ENCODE assay signal across 10 cellular contexts in genomic region chr4:169618286-169618685, GRCh38. TPM values are rescaled to one million over a fixed set of nuclear protein-coding genes. Genes with fewer than 3 reads are reported as not detected.
DNase-seq lines count a peak whose midpoint lies in the region; ATAC-seq and TF ChIP-seq lines count a peak whose summit lies in the region.
"Had no signal": no experiment of that assay in that cellular context is flagged by ENCODE, and none has a peak within 500 bp of the region (broad histone marks: within the 10 kb centered on the region; RNA-seq: fewer than 3 reads in every experiment).

No MANE protein-coding gene starts in this region.

- H3K4me1 ChIP-seq in Panc1 (ENCODE audit: control insufficient read depth, insufficient read depth, low read length) (peaks cover 7% of the 10 kb centered on the region), colonic mucosa (no peaks in the 10 kb centered on the region), lower lobe of right lung (peaks cover 32% of the 10 kb centered on the region)
- H3K4me1 ChIP-seq in effector memory CD4-positive, alpha-beta T cell (ENCODE audit: control insufficient read depth, insufficient read depth, low read length, poor library complexity, severe bottlenecking), result peaks cover 27% of the 10 kb centered on the region

- peaks cover 55% of the 10 kb centered on the region for H3K4me1 Mint-ChIP-seq in activated CD4-positive, alpha-beta T cell treated with anti-CD3 and anti-CD28 coated beads, Interleukin-2, amount 10 ng/mL, durations not matched to agents 7 days and 5 days
- peaks cover 19% of the 10 kb centered on the region for H3K4me1 Mint-ChIP-seq in progenitor cell of endocrine pancreas (ENCODE audit: low read depth)

- ATAC-seq in Panc1 (no peak), lower lobe of right lung (no peak)

- H3K36me3 Mint-ChIP-seq in activated CD4-positive, alpha-beta T cell treated with anti-CD3 and anti-CD28 coated beads, Interleukin-2, amount 10 ng/mL, durations not matched to agents 7 days and 5 days (ENCODE audit: low read depth), result peaks cover 3% of the 10 kb centered on the region
- no peaks in the 10 kb centered on the region for H3K36me3 Mint-ChIP-seq in progenitor cell of endocrine pancreas (ENCODE audit: insufficient read depth)

- no peaks in the 10 kb centered on the region for H3K27me3 ChIP-seq in Panc1 (ENCODE audit: control insufficient read depth, insufficient read depth, low read length)
- no peaks in the 10 kb centered on the region for H3K27me3 ChIP-seq in colonic mucosa
- H3K27me3 ChIP-seq in effector memory CD4-positive, alpha-beta T cell (replicated peaks; ENCODE audit: control insufficient read depth, insufficient read depth, low read length, poor library complexity, severe bottlenecking), result no peaks in the 10 kb centered on the region
- no peaks in the 10 kb centered on the region for H3K27me3 ChIP-seq in lower lobe of right lung (ENCODE audit: low read depth)

- POLR2A ChIA-PET in activated CD4-positive, alpha-beta T cell treated with anti-CD3 and anti-CD28 coated beads, Interleukin-2, amount 10 ng/mL, durations not matched to agents 7 days and 5 days (lab: Charles Lee), result no interaction called here
- POLR2A ChIA-PET in Panc1 (lab: Charles Lee), result no interaction called here

- no peaks in the 10 kb centered on the region for H3K9me3 Mint-ChIP-seq in activated CD4-positive, alpha-beta T cell treated with anti-CD3 and anti-CD28 coated beads, Interleukin-2, amount 10 ng/mL, durations not matched to agents 7 days and 5 days
- H3K9me3 Mint-ChIP-seq in progenitor cell of endocrine pancreas (ENCODE audit: low read depth), result no peaks in the 10 kb centered on the region

- H3K4me3 Mint-ChIP-seq in activated CD4-positive, alpha-beta T cell treated with anti-CD3 and anti-CD28 coated beads, Interleukin-2, amount 10 ng/mL, durations not matched to agents 7 days and 5 days, result peak overlapping the region; percentile 94
- H3K4me3 Mint-ChIP-seq in progenitor cell of endocrine pancreas (ENCODE audit: low read depth), result no peak overlapping the region

- in situ Hi-C loops in Panc1 (cut with HindIII; ENCODE audit: low pct_unique_long_range_greater_than_20kb, low sequenced_read_pairs), result no loop called here

- peak overlapping the region; percentile 37 for H3K27ac Mint-ChIP-seq in activated CD4-positive, alpha-beta T cell treated with anti-CD3 and anti-CD28 coated beads, Interleukin-2, amount 10 ng/mL, durations not matched to agents 7 days and 5 days
- H3K27ac Mint-ChIP-seq in progenitor cell of endocrine pancreas, result peak overlapping the region; percentile 13

- no peak for DNase-seq in activated CD4-positive, alpha-beta T cell treated with anti-CD3 and anti-CD28 coated beads, Interleukin-2, amount 10 ng/mL, durations not matched to agents 7 days and 5 days
- DNase-seq in activated CD4-positive, alpha-beta T cell treated with anti-CD3 and anti-CD28 coated beads, Interleukin-2, amount 50 U/mL, for 4 hours, result no peak
- DNase-seq in Panc1 (ENCODE audit: low read depth, low spot score) (no peak), colonic mucosa (no peak), progenitor cell of endocrine pancreas (ENCODE audit: low spot score, unreplicated experiment) (no peak), SW 1271 (lab: John Stamatoyannopoulos, UW) (no peak), lower lobe of right lung (no peak)
- no peak for DNase-seq in effector memory CD4-positive, alpha-beta T cell
- DNase-seq: KG1 had no signal

- intact Hi-C loops in Panc1 (cut with micrococcal nuclease; ENCODE audit: unreplicated experiment) (no loop called here), colonic mucosa (cut with DNase I) (loop anchor here (10.0 kb wide), 3 partner anchors 107 to 407 kb away; partner anchors contain the start of genes HPF1 and MFAP3L), lower lobe of right lung (cut with DNase I) (no loop called here)

- H3K36me3 ChIP-seq in Panc1 (ENCODE audit: control insufficient read depth, insufficient read depth, low read length) (peaks cover 7% of the 10 kb centered on the region; the same call in 1 of the 2 replicates), colonic mucosa (no peaks in the 10 kb centered on the region), lower lobe of right lung (no peaks in the 10 kb centered on the region)
- no peaks in the 10 kb centered on the region for H3K36me3 ChIP-seq in effector memory CD4-positive, alpha-beta T cell (ENCODE audit: control insufficient read depth, insufficient read depth, low read length)
- H3K36me3 ChIP-seq: thoracic aorta had no signal

- H3K27me3 Mint-ChIP-seq in activated CD4-positive, alpha-beta T cell treated with anti-CD3 and anti-CD28 coated beads, Interleukin-2, amount 10 ng/mL, durations not matched to agents 7 days and 5 days, result no peaks in the 10 kb centered on the region
- H3K27me3 Mint-ChIP-seq in progenitor cell of endocrine pancreas, result no peaks in the 10 kb centered on the region

- H3K9ac ChIP-seq in colonic mucosa (ENCODE audit: low read depth in 2 of 2, low read length in 2 of 2), result no peak overlapping the region

- TF ChIP-seq CTCF in Panc1 (IDR thresholded peaks at IDR 0.05), result no peak
- no peak for TF ChIP-seq CTCF in colonic mucosa (IDR thresholded peaks at IDR 0.05)
- TF ChIP-seq CTCF in progenitor cell of endocrine pancreas (IDR thresholded peaks at IDR 0.05; ENCODE audit: unreplicated experiment), result no peak
- TF ChIP-seq CTCF in lower lobe of right lung (IDR thresholded peaks at IDR 0.05), result no peak

- H3K27ac ChIP-seq in Panc1 (ENCODE audit: low read length) (0 out of 2 replicates have a peak overlapping the region, but pooled peaks have one; percentile 17), colonic mucosa (peak overlapping the region; percentile 8), lower lobe of right lung (no peak overlapping the region)
- H3K27ac ChIP-seq in effector memory CD4-positive, alpha-beta T cell (ENCODE audit: insufficient read depth, low read length, poor library complexity, severe bottlenecking), result no peak overlapping the region
- H3K27ac ChIP-seq: thoracic aorta had no signal

- no TSS peak for BruUV-seq in Panc1 (replicated peaks; lab: Mats Ljungman, UMichigan)

- CTCF ChIA-PET in activated CD4-positive, alpha-beta T cell treated with anti-CD3 and anti-CD28 coated beads, Interleukin-2, amount 10 ng/mL, durations not matched to agents 7 days and 5 days (lab: Charles Lee), result no interaction called here
- CTCF ChIA-PET in Panc1 (lab: Charles Lee), result no interaction called here

- H3K4me3 ChIP-seq in Panc1 (ENCODE audit: low read depth in 2 of 2, low read length in 2 of 2) (no peak overlapping the region), colonic mucosa (no peak overlapping the region), lower lobe of right lung (no peak overlapping the region)
- H3K4me3 ChIP-seq in effector memory CD4-positive, alpha-beta T cell (ENCODE audit: insufficient read depth, low read depth, low read length, poor library complexity, severe bottlenecking), result no peak overlapping the region
- H3K4me3 ChIP-seq: thoracic aorta had no signal

- no peaks in the 10 kb centered on the region for H3K9me3 ChIP-seq in Panc1 (ENCODE audit: control insufficient read depth, insufficient read depth, low read depth, low read length)
- H3K9me3 ChIP-seq in colonic mucosa, result no peaks in the 10 kb centered on the region
- no peaks in the 10 kb centered on the region for H3K9me3 ChIP-seq in effector memory CD4-positive, alpha-beta T cell (ENCODE audit: control insufficient read depth, low read length)
- no peaks in the 10 kb centered on the region for H3K9me3 ChIP-seq in lower lobe of right lung
- H3K9me3 ChIP-seq: thoracic aorta had no signal

RNA-seq across cellular contexts. Expression of gene CLCN3, which starts 2.1 kb away (rescaled TPM):
- 10 to 100 TPM; 27.9 to 28.6 TPM for total RNA-seq in activated CD4-positive, alpha-beta T cell treated with anti-CD3 and anti-CD28 coated beads, Interleukin-2, amount 10 ng/mL, durations not matched to agents 7 days and 5 days
- 38.3 TPM for total RNA-seq in Panc1 (2021; ENCODE audit: unreplicated experiment)
- 21.9 TPM for polyA plus RNA-seq in Panc1 (2012; ENCODE audit: insufficient read length)
- 100 to 1,000 TPM; 137 to 148 TPM for total RNA-seq in colonic mucosa
- total RNA-seq in progenitor cell of endocrine pancreas, result 106 and 117 TPM in 2 replicates
- 41.8 TPM for total RNA-seq in lower lobe of right lung

RNA-seq across cellular contexts. Expression of gene NEK1, which starts 5.9 kb away (rescaled TPM):
- total RNA-seq in activated CD4-positive, alpha-beta T cell treated with anti-CD3 and anti-CD28 coated beads, Interleukin-2, amount 10 ng/mL, durations not matched to agents 7 days and 5 days, result 10 to 100 TPM; 15.1 to 15.4 TPM
- total RNA-seq in Panc1 (2021; ENCODE audit: unreplicated experiment), result 9.2 TPM
- polyA plus RNA-seq in Panc1 (2012; ENCODE audit: insufficient read length), result 2.9 TPM
- 1 to 10 TPM; 6.9 to 7.4 TPM for total RNA-seq in colonic mucosa
- total RNA-seq in progenitor cell of endocrine pancreas, result 14.1 and 15.0 TPM in 2 replicates
- total RNA-seq in lower lobe of right lung, result 12.1 TPM

Comparison
In these comparisons a context has a peak if more than half of its experiments do, and no peak if none do; other contexts are left out.
1. H3K27ac ChIP-seq: peak in Panc1 (single experiment) and colonic mucosa (single experiment); none in effector memory CD4-positive, alpha-beta T cell (single experiment) and lower lobe of right lung (single experiment).